Comparison of ENCODE assay signal across 1 cellular context in genomic region chr1:154972517-154973343, GRCh38.
A peak's percentile ranks its signal among the peaks of the same experiment; 100 is the strongest.
TF ChIP-seq lines count a peak whose summit lies in the region.

No MANE protein-coding gene starts in this region.

TF ChIP-seq in K562, 482 proteins besides CTCF, POLR2A, EP300 and RAD21 (continued from another document):
- TF ChIP-seq SMAD2 (IDR thresholded peaks at IDR 0.05; ENCODE audit: low read depth, low read length) (no peak), LEF1 (IDR thresholded peaks at IDR 0.05) (no peak), HDAC3 (IDR thresholded peaks at IDR 0.05; ENCODE audit: borderline replicate concordance, partially characterized antibody) (no peak), CREB3 (tag; conservative IDR thresholded peaks at IDR 0.05; ENCODE audit: low read depth) (no peak), SUPT5H (IDR thresholded peaks at IDR 0.05) (no peak), HBP1 (CRISPR knock-in tag; IDR thresholded peaks at IDR 0.05) (no peak), EGR1 (conservative IDR thresholded peaks at IDR 0.05) (peak; percentile 49; the same call in 1 of the 2 replicates), BACH1 (tag; IDR thresholded peaks at IDR 0.05) (peak; percentile 12; the same call in 1 of the 2 replicates), ZNF740 (CRISPR knock-in tag; IDR thresholded peaks at IDR 0.05) (no peak), ZNF740 (tag; IDR thresholded peaks at IDR 0.05) (0 out of 4 replicates have a peak, but pooled peaks of 1 of the 2 experiments have one; percentile 18), SETDB1 (IDR thresholded peaks at IDR 0.05; ENCODE audit: low read length) (no peak), CHD1 (IDR thresholded peaks at IDR 0.05; ENCODE audit: low read length) (peak; percentile 72), ZNF589 (CRISPR knock-in tag; IDR thresholded peaks at IDR 0.05; ENCODE audit: low read depth) (0 out of 2 replicates have a peak, but pooled peaks have one; percentile 36), HIVEP1 (CRISPR knock-in tag; IDR thresholded peaks at IDR 0.05) (no peak), RNF219 (CRISPR knock-in tag; IDR thresholded peaks at IDR 0.05) (no peak), ZNF507 (tag; conservative IDR thresholded peaks at IDR 0.05) (no peak), CUX1 (CRISPR knock-in tag; IDR thresholded peaks at IDR 0.05) (0 out of 2 replicates have a peak, but pooled peaks have one; percentile 47), E4F1 (CRISPR knock-in tag; IDR thresholded peaks at IDR 0.05; ENCODE audit: borderline replicate concordance) (no peak)
